In the genomic region with DNA sequence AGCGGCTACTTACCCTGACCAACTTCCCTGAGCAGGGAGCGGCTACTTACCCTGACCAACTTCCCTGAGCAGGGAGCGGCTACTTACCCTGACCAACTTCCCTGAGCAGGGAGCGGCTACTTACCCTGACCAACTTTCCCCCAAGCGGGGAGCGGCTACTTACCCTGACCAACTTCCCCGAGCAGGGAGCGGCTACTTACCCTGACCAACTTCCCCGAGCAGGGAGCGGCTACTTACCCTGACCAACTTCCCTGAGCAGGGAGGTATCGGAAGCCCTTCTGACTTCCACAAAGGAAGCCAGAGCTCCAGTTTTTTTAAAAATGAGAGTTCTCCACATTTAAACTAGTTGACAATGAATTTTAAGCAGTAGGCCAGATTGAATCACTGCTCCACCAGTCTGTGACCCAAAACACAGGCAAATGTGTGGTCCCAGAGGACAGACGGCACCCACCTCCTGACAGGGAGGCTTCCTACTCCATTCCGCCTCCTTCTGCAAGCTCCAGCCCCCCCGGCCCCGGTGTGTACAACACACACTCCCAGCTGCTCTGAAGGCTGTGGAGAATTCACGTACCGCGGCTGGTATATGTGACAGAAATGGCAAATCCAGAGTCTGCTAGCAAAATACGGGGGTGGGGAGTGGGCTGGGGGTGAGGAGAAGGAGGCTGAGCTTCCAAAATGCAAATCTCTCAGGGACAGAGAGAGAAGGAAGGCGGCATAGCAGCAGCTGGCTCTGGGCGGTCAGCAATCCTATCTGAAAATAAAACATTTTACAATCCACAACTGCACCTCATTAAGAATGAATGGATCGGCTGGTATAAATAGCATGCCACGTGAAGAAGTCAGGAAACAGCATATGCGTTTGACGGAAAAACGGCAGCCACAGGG, we compare ENCODE assay signal across 13 cellular contexts. TPM values are rescaled to one million over a fixed set of nuclear protein-coding genes. Genes with fewer than 3 reads are reported as not detected.
DNase-seq lines count a peak whose midpoint lies in the region; ATAC-seq and TF ChIP-seq lines count a peak whose summit lies in the region.
"Had no signal": no experiment of that assay in that cellular context is flagged by ENCODE, and none has a peak within 500 bp of the region (broad histone marks: within the 10 kb centered on the region; RNA-seq: fewer than 3 reads in every experiment).

No MANE protein-coding gene starts in this region.

- no peaks in the 10 kb centered on the region for H3K9me3 Mint-ChIP-seq in progenitor cell of endocrine pancreas (ENCODE audit: low read depth)
- H3K9me3 Mint-ChIP-seq: effector memory CD8-positive, alpha-beta T cell; GM23338; IgD-negative memory B cell; mesothelial cell of epicardium had no signal

- TF ChIP-seq CTCF in ascending aorta (IDR thresholded peaks at IDR 0.05) (no peak), progenitor cell of endocrine pancreas (IDR thresholded peaks at IDR 0.05; ENCODE audit: unreplicated experiment) (no peak)

- peak overlapping the region; percentile 72 for H3K4me2 ChIP-seq in BLaER1
- H3K4me2 ChIP-seq: GM23338 had no signal

- H3K4me1 Mint-ChIP-seq in progenitor cell of endocrine pancreas (ENCODE audit: low read depth) = no peaks in the 10 kb centered on the region

- H3K4me3 Mint-ChIP-seq in progenitor cell of endocrine pancreas (ENCODE audit: low read depth) = no peak overlapping the region
- H3K4me3 Mint-ChIP-seq: effector memory CD8-positive, alpha-beta T cell; GM23338; IgD-negative memory B cell; mesothelial cell of epicardium had no signal

- H3K4me1 ChIP-seq in BLaER1 = peaks cover 98% of the 10 kb centered on the region
- H3K4me1 ChIP-seq in ascending aorta = no peaks in the 10 kb centered on the region

- H3K27ac ChIP-seq in BLaER1 (peak overlapping the region; percentile 77), ascending aorta (peak overlapping the region; percentile 38 to 63)

- H3K4me3 ChIP-seq in BLaER1 (peak overlapping the region; percentile 52), ascending aorta (no peak overlapping the region)
- H3K4me3 ChIP-seq: GM23338 had no signal

- H4K20me1 ChIP-seq in BLaER1 = peaks cover 15% of the 10 kb centered on the region; the same call in 1 of the 2 replicates

- H3K27me3 ChIP-seq in BLaER1 (no peaks in the 10 kb centered on the region), ascending aorta (no peaks in the 10 kb centered on the region)

- no peak for ATAC-seq in left ventricle myocardium superior
- ATAC-seq in HG03139 (IDR thresholded peaks at IDR 0.05; ENCODE audit: unreplicated experiment) = no peak
- ATAC-seq: effector memory CD8-positive, alpha-beta T cell; GM23338 had no signal

- H3K9me3 ChIP-seq in BLaER1 (no peaks in the 10 kb centered on the region), ascending aorta (no peaks in the 10 kb centered on the region)

- H3K27ac Mint-ChIP-seq in progenitor cell of endocrine pancreas = peak overlapping the region; percentile 29
- H3K27ac Mint-ChIP-seq: effector memory CD8-positive, alpha-beta T cell; GM23338; IgD-negative memory B cell; mesothelial cell of epicardium had no signal

- H3K36me3 Mint-ChIP-seq in progenitor cell of endocrine pancreas (ENCODE audit: insufficient read depth) = peaks cover 1% of the 10 kb centered on the region
- H3K36me3 Mint-ChIP-seq: IgD-negative memory B cell, mesothelial cell of epicardium had no signal

- intact Hi-C loops in ascending aorta (cut with DNase I) = no loop called here
- intact Hi-C loops in left ventricle myocardium superior (cut with micrococcal nuclease) = no loop called here

- peak in 1 of 2 donors; percentile 60 for DNase-seq in ascending aorta (ENCODE audit: low spot score in 2 of 2)
- DNase-seq in left ventricle myocardium superior = peak; percentile 42
- DNase-seq in progenitor cell of endocrine pancreas (ENCODE audit: low spot score, unreplicated experiment) = no peak
- DNase-seq in foreskin melanocyte = no peak
- DNase-seq in HUDEP-2 (lab: John Stamatoyannopoulos, UW; ENCODE audit: unreplicated experiment in 76 of 76) = no peak
- no peak for DNase-seq in effector CD4-positive, alpha-beta T cell
- DNase-seq: effector memory CD8-positive, alpha-beta T cell; NCI-H146 had no signal

- H3K36me3 ChIP-seq in BLaER1 = no peaks in the 10 kb centered on the region
- H3K36me3 ChIP-seq in ascending aorta = no peaks in the 10 kb centered on the region

- H3K9ac ChIP-seq in BLaER1 = peak overlapping the region; percentile 67; the same call in 1 of the 2 replicates

- no peaks in the 10 kb centered on the region for H3K27me3 Mint-ChIP-seq in progenitor cell of endocrine pancreas
- H3K27me3 Mint-ChIP-seq: effector memory CD8-positive, alpha-beta T cell had no signal

RNA-seq across cellular contexts. Expression of a gene that starts 53.0 kb away (rescaled TPM):
- total RNA-seq in ascending aorta (200 TPM), left ventricle myocardium superior (3.9 TPM), progenitor cell of endocrine pancreas (1.2 and 1.3 TPM in 2 replicates)

Comparison
In these comparisons a context has a peak if more than half of its experiments do, and no peak if none do; other contexts are left out.
1. RNA of a gene that starts 53.0 kb away (total RNA-seq): 200 TPM in ascending aorta (single experiment); 3.9 TPM in left ventricle myocardium superior (single experiment) and 1.2 to 1.3 TPM in progenitor cell of endocrine pancreas; every median in the first group is over 10 times any median in the second.